8 cellular contexts compared by ENCODE assay signal in the genomic region with DNA sequence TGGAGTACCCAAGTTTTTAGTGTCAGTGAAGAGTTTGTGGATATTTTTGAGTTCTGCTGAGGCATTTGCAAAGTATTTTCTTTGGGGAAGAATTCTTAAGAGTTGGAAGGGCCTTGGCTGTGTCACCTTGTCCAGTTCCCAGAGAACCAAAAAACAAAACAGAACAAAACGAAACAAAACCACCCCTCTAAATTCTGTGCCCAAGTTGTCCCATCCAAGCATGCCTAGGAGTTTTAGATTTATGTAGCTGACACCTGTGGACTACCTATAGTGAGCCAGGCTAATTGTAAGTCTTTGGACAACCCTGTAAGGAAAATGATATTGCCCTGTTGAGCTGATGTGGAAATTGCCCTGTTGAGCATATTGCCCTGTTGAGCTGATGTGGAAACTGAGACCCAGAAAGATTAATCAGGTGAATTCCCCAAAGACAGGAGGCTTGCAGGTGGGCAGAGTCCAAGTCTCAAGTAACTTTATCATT. TPM values are rescaled to one million over a fixed set of nuclear protein-coding genes. Genes with fewer than 3 reads are reported as not detected.
DNase-seq lines count a peak whose midpoint lies in the region; ATAC-seq and TF ChIP-seq lines count a peak whose summit lies in the region.

No MANE protein-coding gene starts in this region.

- peak overlapping the region; percentile 88 for H3K4me3 ChIP-seq in GM08714 (ENCODE audit: low read length)
- H3K4me3 ChIP-seq in SU-DHL-6 (ENCODE audit: insufficient read depth, low read length, poor library complexity, severe bottlenecking): peak overlapping the region; percentile 99
- peak overlapping the region; percentile 67 for H3K4me3 ChIP-seq in fibroblast of pulmonary artery (replicated peaks; ENCODE audit: low read depth, low read length)
- H3K4me3 ChIP-seq in psoas muscle: peak overlapping the region; percentile 87

- H2AFZ ChIP-seq in SU-DHL-6 (ENCODE audit: low read depth, low read length, severe bottlenecking): peak overlapping the region; percentile 96

- H3K9me3 ChIP-seq in SU-DHL-6 (ENCODE audit: insufficient read depth, low read length) (no peaks in the 10 kb centered on the region), psoas muscle (no peaks in the 10 kb centered on the region)

- H3K27ac ChIP-seq in SU-DHL-6 (ENCODE audit: low read depth, low read length) (no peak overlapping the region), psoas muscle (peak overlapping the region; percentile 79)

- no peaks in the 10 kb centered on the region for H3K79me2 ChIP-seq in SU-DHL-6 (ENCODE audit: insufficient read depth, low read length)

- no peaks in the 10 kb centered on the region for H4K20me1 ChIP-seq in SU-DHL-6 (ENCODE audit: low read depth, low read length)

- intact Hi-C loops in psoas muscle (cut with DNase I): loop anchor here in 1 of 2 donors (10.0 kb wide), 1 partner anchor 392 kb away; no protein-coding TSS in a partner anchor

- H3K4me1 ChIP-seq in psoas muscle: peaks cover 21% of the 10 kb centered on the region

- peak overlapping the region; percentile 96 for H3K4me2 ChIP-seq in SU-DHL-6 (ENCODE audit: low read depth, low read length, poor library complexity, severe bottlenecking)

- TF ChIP-seq CTCF in SU-DHL-6 (IDR thresholded peaks at IDR 0.05; ENCODE audit: insufficient read depth, low read length, poor library complexity, severe bottlenecking): no peak
- TF ChIP-seq CTCF in fibroblast of pulmonary artery (IDR thresholded peaks at IDR 0.05; ENCODE audit: low read length, missing control alignments): no peak
- no peak for TF ChIP-seq CTCF in psoas muscle (IDR thresholded peaks at IDR 0.05)

- H3F3A ChIP-seq in SU-DHL-6 (ENCODE audit: insufficient read depth): peaks cover 30% of the 10 kb centered on the region

- 5 to 30% (median 7%) methylated on average over 1 of the region's 1 CpG for WGBS in psoas muscle, 3 donors

- ATAC-seq in psoas muscle (no peak), HG03175 (IDR thresholded peaks at IDR 0.05; ENCODE audit: unreplicated experiment) (no peak)

- H3K36me3 ChIP-seq in SU-DHL-6 (ENCODE audit: low read length): no peaks in the 10 kb centered on the region
- peaks cover 4 to 21% of the 10 kb centered on the region in 2 donors for H3K36me3 ChIP-seq in psoas muscle (ENCODE audit: insufficient read depth in 1 of 2, low read depth in 1 of 2)

- H3K9ac ChIP-seq in SU-DHL-6 (ENCODE audit: low read length): peak overlapping the region; percentile 67

- DNase-seq in fibroblast of pulmonary artery (ENCODE audit: low read depth) (no peak), psoas muscle (no peak), cerebellar nuclear complex (lab: John Stamatoyannopoulos, UW) (no peak), NCI-H2081 treated with DMSO at 0.1 percent for 48 hours (lab: John Stamatoyannopoulos, UW) (no peak), AG08396 (ENCODE audit: low spot score) (no peak)

- H3K9me2 ChIP-seq in SU-DHL-6 (replicated peaks; ENCODE audit: insufficient read depth, low read length): no peaks in the 10 kb centered on the region

- no peaks in the 10 kb centered on the region for H3K27me3 ChIP-seq in SU-DHL-6 (ENCODE audit: low read length)
- H3K27me3 ChIP-seq in psoas muscle (ENCODE audit: insufficient read depth in 3 of 3, low read length in 2 of 3): no peaks in the 10 kb centered on the region

RNA-seq across cellular contexts. Expression of a gene that starts 1.0 kb away (rescaled TPM):
- total RNA-seq in psoas muscle: 100 to 1,000 TPM in 3 of 4 donors, 10 to 100 TPM in 1; 77.3 to 118 (median 111) TPM
- polyA plus RNA-seq in psoas muscle: 100 to 1,000 TPM in 1 of 3 donors, 10 to 100 TPM in 2; 58.2 to 122 (median 90.4) TPM

RNA-seq across cellular contexts. Expression of a gene that starts 57.5 kb away (rescaled TPM):
- total RNA-seq in psoas muscle: not detected
- not detected for polyA plus RNA-seq in psoas muscle
